12 cellular contexts compared by ENCODE assay signal in the genomic region with DNA sequence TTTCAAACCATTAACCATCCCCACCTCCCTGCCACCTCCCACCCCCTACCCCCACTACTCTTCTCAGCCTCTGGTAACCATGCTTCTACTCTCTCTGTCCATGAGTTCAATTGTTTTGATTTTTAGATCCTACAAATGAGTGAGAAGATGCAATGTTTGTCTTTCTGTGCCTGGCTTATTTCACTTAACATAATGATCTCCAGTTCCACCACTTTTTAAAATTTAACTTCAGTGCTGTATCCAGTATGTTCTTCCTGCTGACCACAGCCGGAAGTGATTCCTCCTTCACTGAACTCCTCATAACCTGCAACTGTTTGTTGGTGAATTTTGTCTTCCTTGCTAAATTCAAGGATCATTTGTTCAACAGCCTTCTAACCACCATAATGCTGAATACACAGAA. TPM values are rescaled to one million over a fixed set of nuclear protein-coding genes. Genes with fewer than 3 reads are reported as not detected.
DNase-seq lines count a peak whose midpoint lies in the region; ATAC-seq and TF ChIP-seq lines count a peak whose summit lies in the region.
"Had no signal": no experiment of that assay in that cellular context is flagged by ENCODE, and none has a peak within 500 bp of the region (broad histone marks: within the 10 kb centered on the region; RNA-seq: fewer than 3 reads in every experiment).

No MANE protein-coding gene starts in this region.

- POLR2A ChIA-PET in WTC11 (lab: Charles Lee), result interaction anchor here (1.5 kb wide), 1 partner anchor 256 kb away, joined by 6 read pairs; the partner anchor contains the start of gene BCLAF1

- no peaks in the 10 kb centered on the region for H3K9me2 ChIP-seq in GM23338 (ENCODE audit: insufficient read depth)

- no peak overlapping the region for H3K4me3 ChIP-seq in GM23338
- no peak overlapping the region for H3K4me3 ChIP-seq in mesendoderm (ENCODE audit: low read length)

- peaks cover 3% of the 10 kb centered on the region for H3K79me1 ChIP-seq in mesendoderm (ENCODE audit: low read length)

- no peak overlapping the region for H3K23ac ChIP-seq in mesendoderm (ENCODE audit: low read length)

- TF ChIP-seq CTCF in GM23338 (conservative IDR thresholded peaks at IDR 0.05; ENCODE audit: low read depth in 2 of 2), result no peak
- no peak for TF ChIP-seq CTCF in WTC11 (IDR thresholded peaks at IDR 0.05)

- no peak overlapping the region for H2BK120ac ChIP-seq in mesendoderm (ENCODE audit: low read depth, low read length)

- H3K4me1 ChIP-seq in GM23338 (ENCODE audit: insufficient read depth) (peaks cover 63% of the 10 kb centered on the region), mesendoderm (ENCODE audit: control insufficient read depth, low read depth, low read length) (no peaks in the 10 kb centered on the region)

- H3K18ac ChIP-seq in mesendoderm (ENCODE audit: low read length), result no peak overlapping the region

- H3K4me1 Mint-ChIP-seq in GM23338 (peaks cover 57% of the 10 kb centered on the region), WTC11 (peaks cover 66% of the 10 kb centered on the region)

- ATAC-seq in GM23338 (no peak), WTC11 (no peak)
- ATAC-seq: CD8-positive, alpha-beta T cell; HCT116 had no signal

- H3K27ac Mint-ChIP-seq in GM23338 (no peak overlapping the region; the same call in 1 of the 2 replicates), WTC11 (peak overlapping the region; percentile 7; the same call in 1 of the 2 replicates)
- H3K27ac Mint-ChIP-seq: CD14-positive monocyte; CD8-positive, alpha-beta T cell had no signal

- no peak overlapping the region for H2BK15ac ChIP-seq in mesendoderm (replicated peaks; ENCODE audit: low read depth)

- H3K9ac ChIP-seq in mesendoderm (ENCODE audit: low read length), result no peak overlapping the region

- peaks cover 6% of the 10 kb centered on the region for H3K27me3 Mint-ChIP-seq in GM23338 (ENCODE audit: insufficient read depth, low read depth, poor library complexity)
- H3K27me3 Mint-ChIP-seq in WTC11 (ENCODE audit: low read depth), result peaks cover 7% of the 10 kb centered on the region

- H3K27ac ChIP-seq in GM23338 (ENCODE audit: low read depth) (no peak overlapping the region), mesendoderm (ENCODE audit: low read depth, low read length) (no peak overlapping the region)
- H3K27ac ChIP-seq: HL-60 had no signal

- H4K8ac ChIP-seq in mesendoderm (ENCODE audit: low read depth, low read length), result no peak overlapping the region

- H4K5ac ChIP-seq in mesendoderm (ENCODE audit: low read length), result no peak overlapping the region

- H3K4me3 Mint-ChIP-seq in GM23338 (no peak overlapping the region; the same call in 2 of the 3 replicates), WTC11 (no peak overlapping the region)
- H3K4me3 Mint-ChIP-seq: CD14-positive monocyte; CD8-positive, alpha-beta T cell had no signal

- H2AFZ ChIP-seq in GM23338, result no peak overlapping the region

- peaks cover 4% of the 10 kb centered on the region for H3K27me3 ChIP-seq in GM23338 (ENCODE audit: insufficient read depth)
- H3K27me3 ChIP-seq in mesendoderm (ENCODE audit: insufficient read depth, low read length, poor library complexity), result no peaks in the 10 kb centered on the region

- no peak overlapping the region for H3K4ac ChIP-seq in mesendoderm (ENCODE audit: low read depth, low read length)

- H4K20me1 ChIP-seq in GM23338 (replicated peaks; ENCODE audit: insufficient read depth), result peaks cover 4% of the 10 kb centered on the region

- H2AK5ac ChIP-seq in mesendoderm (ENCODE audit: low read length), result no peak overlapping the region

- H3K4me2 ChIP-seq in GM23338 (0 out of 2 replicates have a peak overlapping the region, but pooled peaks have one; percentile 7), mesendoderm (ENCODE audit: low read length) (no peak overlapping the region)

- H2BK5ac ChIP-seq in mesendoderm (ENCODE audit: low read length), result no peak overlapping the region

- H3K36me3 Mint-ChIP-seq in GM23338 (ENCODE audit: low read depth), result no peaks in the 10 kb centered on the region; the same call in 2 of the 3 replicates
- no peaks in the 10 kb centered on the region for H3K36me3 Mint-ChIP-seq in WTC11
- H3K36me3 Mint-ChIP-seq: CD8-positive, alpha-beta T cell had no signal

- H3K79me2 ChIP-seq in GM23338 (replicated peaks; ENCODE audit: insufficient read depth), result peaks cover 83% of the 10 kb centered on the region
- H3K79me2 ChIP-seq in mesendoderm (ENCODE audit: control insufficient read depth, insufficient read depth, low read length), result peaks cover 31% of the 10 kb centered on the region

- DNase-seq in GM23338 (ENCODE audit: low spot score) (no peak), WTC11 (ENCODE audit: low spot score) (no peak), mesendoderm (peak; percentile 10), NCI-H2227 (lab: John Stamatoyannopoulos, UW; ENCODE audit: unreplicated experiment) (no peak), NCI-H2196 (lab: John Stamatoyannopoulos, UW; ENCODE audit: unreplicated experiment) (no peak)
- DNase-seq in activated effector memory CD4-positive, alpha-beta T cell treated with anti-CD3 and anti-CD28 coated beads, Interleukin-2, amount 50 U/mL, for 16 hours, result no peak
- DNase-seq: CD8-positive, alpha-beta T cell; COR-L47; DMS53 had no signal

- H3K56ac ChIP-seq in mesendoderm (ENCODE audit: low read length), result no peak overlapping the region

- H3K9me3 Mint-ChIP-seq in GM23338, result no peaks in the 10 kb centered on the region
- H3K9me3 Mint-ChIP-seq in WTC11, result no peaks in the 10 kb centered on the region
- H3K9me3 Mint-ChIP-seq: CD8-positive, alpha-beta T cell had no signal

- CTCF ChIA-PET in WTC11 (lab: Charles Lee), result interaction anchor here (1.5 to 1.7 kb wide), 6 partner anchors 21 to 204 kb away, joined by 3 to 13 read pairs (median 4); no protein-coding TSS in a partner anchor

- H3F3A ChIP-seq in GM23338 (replicated peaks; ENCODE audit: low read depth), result 0 out of 2 replicates have a peak, but pooled peaks cover 6% of the 10 kb centered on the region

- H3K36me3 ChIP-seq in GM23338 (ENCODE audit: insufficient read depth) (no peaks in the 10 kb centered on the region), mesendoderm (ENCODE audit: control insufficient read depth, insufficient read depth, low read length) (no peaks in the 10 kb centered on the region)

- WGBS in mesendoderm (ENCODE audit: extremely low coverage, insufficient coverage, low lambda C conversion rate), result no CpG with 5 or more reads among the region's 1 CpG

TF ChIP-seq in GM23338, 12 proteins besides CTCF, POLR2A, EP300 and RAD21 (continues in another document):
- TF ChIP-seq STAT1 (IDR thresholded peaks at IDR 0.05; ENCODE audit: unreplicated experiment), result no peak

TF ChIP-seq in WTC11, 78 proteins besides CTCF, POLR2A, EP300 and RAD21:
- TF ChIP-seq NR1H2 (CRISPR knock-in tag; IDR thresholded peaks at IDR 0.05), result no peak
- no peak for TF ChIP-seq ZNF263 (CRISPR knock-in tag; IDR thresholded peaks at IDR 0.05; ENCODE audit: low read depth)
- no peak for TF ChIP-seq SMAD3 (CRISPR knock-in tag; IDR thresholded peaks at IDR 0.05; ENCODE audit: borderline replicate concordance)
- no peak for TF ChIP-seq ZNF416 (CRISPR knock-in tag; IDR thresholded peaks at IDR 0.05)
- no peak for TF ChIP-seq TEAD4 (CRISPR knock-in tag; IDR thresholded peaks at IDR 0.05)
- no peak for TF ChIP-seq NR2C2 (CRISPR knock-in tag; IDR thresholded peaks at IDR 0.05)

RNA-seq across cellular contexts. Expression of gene MAP7, which starts 3.9 kb away (rescaled TPM):
- total RNA-seq in GM23338 (2014; rRNA removed; shearing (Covaris generic)), result 47.8 and 49.2 TPM in 2 replicates
- 43.2 and 44.7 TPM in 2 replicates for polyA plus RNA-seq in GM23338 (2016; fragmentation: Nextera tagmentation; extraction: Ambion mirVana)
- total RNA-seq in WTC11 (2021), result 56.6 to 60.5 TPM (median 59.1 TPM) in 3 replicates
- polyA plus RNA-seq in mesendoderm (2013, experiment 1 of 2), result 33.0 TPM
- 32.5 TPM for polyA plus RNA-seq in mesendoderm (2013, experiment 2 of 2)
